ENCODE assay signal across 15 cellular contexts in the genomic region with DNA sequence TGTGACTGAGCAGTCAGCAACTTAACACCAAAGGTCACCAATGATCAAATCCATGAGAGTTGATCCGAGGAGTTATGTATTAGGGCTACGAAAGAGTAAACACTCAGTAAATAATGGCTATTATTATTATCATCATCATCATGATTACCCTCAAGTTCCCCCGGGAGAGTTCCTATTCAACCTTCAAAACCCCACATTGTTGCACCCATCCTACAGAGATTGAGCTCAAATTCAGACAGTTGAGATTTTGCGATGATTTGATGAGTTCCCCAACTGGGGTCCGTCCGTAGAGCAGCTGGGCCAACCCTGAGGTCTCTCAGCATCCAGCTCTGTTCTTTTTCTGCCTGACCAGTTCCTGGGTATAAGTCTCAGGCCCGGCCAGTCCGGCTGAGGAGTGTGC. TPM values are rescaled to one million over a fixed set of nuclear protein-coding genes. Genes with fewer than 3 reads are reported as not detected.
DNase-seq lines count a peak whose midpoint lies in the region; ATAC-seq, FAIRE-seq and TF ChIP-seq lines count a peak whose summit lies in the region.
"Not testable (repeated sequence)": the region's sequence is repeated elsewhere in the genome, so short reads cannot be mapped to it uniquely, and the experiment has no call there.
"Had no signal": no experiment of that assay in that cellular context is flagged by ENCODE, and none has a peak within 500 bp of the region (broad histone marks: within the 10 kb centered on the region; RNA-seq: fewer than 3 reads in every experiment).

No MANE protein-coding gene starts in this region.

- 76% methylated on average over 8 of the region's 8 CpGs for WGBS in A549 (ENCODE audit: missing lambda C conversion rate)
- WGBS in GM23248 (ENCODE audit: low coverage in 1 of 2, low lambda C conversion rate in 2 of 2, missing lambda C conversion rate in 2 of 2), 2 experiments: 81 to 87% methylated on average over 8 of the region's 8 CpGs
- no CpG with 5 or more reads among the region's 8 CpGs for WGBS in IMR-90 (ENCODE audit: extremely low coverage in 2 of 2, insufficient read length in 1 of 2), 2 experiments
- WGBS in smooth muscle cell (ENCODE audit: low lambda C conversion rate): 89% methylated on average over 8 of the region's 8 CpGs

- H2BK15ac ChIP-seq in IMR-90 (ENCODE audit: low read depth, low read length): not testable (repeated sequence)

- H3K4ac ChIP-seq in IMR-90 (ENCODE audit: low read depth, low read length): peak overlapping the region; percentile 7; the same call in 1 of the 2 replicates

- dilution Hi-C loops in IMR-90 (cut with HindIII; ENCODE audit: low sequenced_read_pairs, unreplicated experiment): not testable (repeated sequence)

- not testable (repeated sequence) for TF ChIP-seq RAD21 in A549 (conservative IDR thresholded peaks at IDR 0.05 in 1 of 2, IDR thresholded peaks at IDR 0.05 in 1 of 2); IMR-90 (IDR thresholded peaks at IDR 0.05; ENCODE audit: low read length)

- H2BK5ac ChIP-seq in IMR-90 (ENCODE audit: low read depth, low read length, poor library complexity, severe bottlenecking): not testable (repeated sequence)

- H3K79me1 ChIP-seq in IMR-90 (ENCODE audit: low read depth in 1 of 2, low read length in 2 of 2): not testable (repeated sequence)

- H3K9me1 ChIP-seq in IMR-90 (ENCODE audit: insufficient read depth, low read length): not testable (repeated sequence)

- not testable (repeated sequence) for H3K56ac ChIP-seq in IMR-90 (ENCODE audit: extremely low read depth, insufficient read depth, low read length)

- H3K9me3 ChIP-seq in A549; GM23248 (ENCODE audit: low read depth); HEK293 (ENCODE audit: control insufficient read depth, insufficient read depth, low read depth, low read length); IMR-90 (ENCODE audit: control insufficient read depth, insufficient read depth, low read length); PC-9 (ENCODE audit: insufficient read depth, low read depth); RWPE2 (ENCODE audit: severe bottlenecking); smooth muscle cell (replicated peaks; ENCODE audit: low read depth): not testable (repeated sequence)

- CTCF ChIA-PET in A549 (lab: Yijun Ruan, JAX) (interaction anchor here (0.6 to 2.4 kb wide), 4 partner anchors 18 to 224 kb away, joined by 3 to 9 read pairs (median 3); a partner anchor contains a TSS), HEK293 (lab: Yijun Ruan, JAX) (interaction anchor here (0.7 to 1.2 kb wide), 3 partner anchors 17 to 38 kb away, joined by 3 read pairs; no protein-coding TSS in a partner anchor)
- CTCF ChIA-PET in IMR-90 (lab: Yijun Ruan, JAX); PC-9 (lab: Charles Lee): not testable (repeated sequence)

- H3K18ac ChIP-seq in IMR-90 (ENCODE audit: low read depth, low read length): not testable (repeated sequence)

- not testable (repeated sequence) for H3K4me3 ChIP-seq in A549; GM23248; HEK293 (ENCODE audit: low read depth, low read length); IMR-90 (ENCODE audit: insufficient read depth, low read depth, low read length); PC-9; RWPE2 (ENCODE audit: severe bottlenecking); smooth muscle cell

- not testable (repeated sequence) for H2AK5ac ChIP-seq in IMR-90 (ENCODE audit: low read depth, low read length)

- not testable (repeated sequence) for TF ChIP-seq EP300 in A549 (IDR thresholded peaks at IDR 0.05)

- not testable (repeated sequence) for FAIRE-seq in A549 (lab: Jason Lieb, UNC)

- TF ChIP-seq POLR2A in A549 (IDR thresholded peaks at IDR 0.05; ENCODE audit: low read length); IMR-90 (IDR thresholded peaks at IDR 0.05; ENCODE audit: low read depth, low read length): not testable (repeated sequence)

- not testable (repeated sequence) for BruUV-seq in IMR-90 (replicated peaks; lab: Mats Ljungman, UMichigan)
- BruUV-seq in PC-9 (replicated peaks; lab: Mats Ljungman, UMichigan): TSS peak; percentile 68

- H3K4me1 ChIP-seq in A549 (peaks cover 32% of the 10 kb centered on the region), PC-9 (replicated peaks; ENCODE audit: insufficient read depth) (peaks cover 30% of the 10 kb centered on the region)
- H3K4me1 ChIP-seq in GM23248 (ENCODE audit: insufficient read depth); HEK293 (ENCODE audit: control insufficient read depth, insufficient read depth, low read length); IMR-90 (ENCODE audit: control insufficient read depth, insufficient read depth, low read length); RWPE2 (ENCODE audit: insufficient read depth, poor library complexity, severe bottlenecking); smooth muscle cell (ENCODE audit: low read depth): not testable (repeated sequence)

- H3K36me3 ChIP-seq in GM23248 (ENCODE audit: low read depth); HEK293 (ENCODE audit: control insufficient read depth in 2 of 2, insufficient read depth in 1 of 2, low read length in 2 of 2); IMR-90 (ENCODE audit: control insufficient read depth, insufficient read depth, low read length); PC-9 (ENCODE audit: low read depth); RWPE2 (ENCODE audit: low read depth); smooth muscle cell (ENCODE audit: low read depth): not testable (repeated sequence)

- not testable (repeated sequence) for TF ChIP-seq CTCF in A549 (IDR thresholded peaks at IDR 0.05); HEK293 (tag by site-specific recombination; IDR thresholded peaks at IDR 0.05); IMR-90 (conservative IDR thresholded peaks at IDR 0.05; ENCODE audit: low read depth, low read length); PC-9 (conservative IDR thresholded peaks at IDR 0.05); RWPE2 (IDR thresholded peaks at IDR 0.05; ENCODE audit: poor library complexity, severe bottlenecking); smooth muscle cell (IDR thresholded peaks at IDR 0.05; ENCODE audit: borderline replicate concordance, insufficient read depth, poor library complexity, severe bottlenecking)

- not testable (repeated sequence) for H4K5ac ChIP-seq in IMR-90 (ENCODE audit: low read depth, low read length)

- H3K27me3 ChIP-seq in GM23248 (replicated peaks; ENCODE audit: insufficient read depth); IMR-90 (ENCODE audit: control insufficient read depth, insufficient read depth, low read length); PC-9 (ENCODE audit: insufficient read depth, low read depth); RWPE2 (ENCODE audit: insufficient read depth, poor library complexity, severe bottlenecking); smooth muscle cell (ENCODE audit: low read depth): not testable (repeated sequence)

- H4K91ac ChIP-seq in IMR-90 (ENCODE audit: insufficient read depth, low read depth, low read length): not testable (repeated sequence)

- intact Hi-C loops in IMR-90 (cut with micrococcal nuclease); PC-9 (cut with micrococcal nuclease; ENCODE audit: unreplicated experiment): not testable (repeated sequence)

- H3F3A ChIP-seq in GM23248 (ENCODE audit: insufficient read depth); smooth muscle cell (ENCODE audit: low read depth): not testable (repeated sequence)
- peaks cover 11% of the 10 kb centered on the region; the same call in 1 of the 2 replicates for H3F3A ChIP-seq in PC-9 (ENCODE audit: insufficient read depth, low read depth)

- DNase-seq in A549 (ENCODE audit: low read depth in 1 of 2, low spot score in 1 of 2); GM23248; IMR-90; PC-9; RWPE2 (ENCODE audit: low spot score); smooth muscle cell (lab: John Stamatoyannopoulos, UW; ENCODE audit: unreplicated experiment): not testable (repeated sequence)

- H3K79me2 ChIP-seq in GM23248 (ENCODE audit: insufficient read depth); PC-9 (ENCODE audit: low read depth); smooth muscle cell (ENCODE audit: low read depth): not testable (repeated sequence)

- H3K14ac ChIP-seq in IMR-90 (replicated peaks; ENCODE audit: low read depth, low read length): not testable (repeated sequence)

- not testable (repeated sequence) for H3K9me2 ChIP-seq in GM23248 (ENCODE audit: insufficient read depth); PC-9 (ENCODE audit: insufficient read depth)

- H3K27ac ChIP-seq in A549 (peak overlapping the region; percentile 78 to 82), GM23248 (peak overlapping the region; percentile 65), RWPE2 (ENCODE audit: poor library complexity, severe bottlenecking) (peak overlapping the region; percentile 26), smooth muscle cell (ENCODE audit: low read depth) (peak overlapping the region; percentile 81)
- H3K27ac ChIP-seq in HEK293 (ENCODE audit: extremely low read depth, low read depth, low read length); IMR-90 (ENCODE audit: insufficient read depth, low read length); PC-9: not testable (repeated sequence)

- not testable (repeated sequence) for H3K23ac ChIP-seq in IMR-90 (ENCODE audit: low read depth, low read length)

- H4K8ac ChIP-seq in IMR-90 (ENCODE audit: low read depth in 2 of 2, low read length in 2 of 2): not testable (repeated sequence)

- not testable (repeated sequence) for H2AFZ ChIP-seq in GM23248; IMR-90 (replicated peaks; ENCODE audit: low read length, poor library complexity); PC-9; smooth muscle cell (ENCODE audit: low read depth)

- in situ Hi-C loops in GM23248 (cut with MboI); IMR-90 (cut with MboI; ENCODE audit: low sequenced_read_pairs): not testable (repeated sequence)

- H2BK120ac ChIP-seq in IMR-90 (ENCODE audit: low read depth, low read length): 0 out of 2 replicates have a peak overlapping the region, but pooled peaks have one; percentile 32

- H2AK9ac ChIP-seq in IMR-90 (replicated peaks; ENCODE audit: low read depth, low read length, poor library complexity): not testable (repeated sequence)

- H3K4me2 ChIP-seq in A549: peak overlapping the region; percentile 73
- not testable (repeated sequence) for H3K4me2 ChIP-seq in GM23248 (ENCODE audit: unreplicated experiment); IMR-90 (ENCODE audit: low read depth, low read length); smooth muscle cell
- H3K4me2 ChIP-seq in PC-9: peak overlapping the region; percentile 38

- H4K20me1 ChIP-seq in GM23248 (ENCODE audit: insufficient read depth); IMR-90 (ENCODE audit: insufficient read depth, low read length); PC-9 (ENCODE audit: insufficient read depth); smooth muscle cell (ENCODE audit: low read depth): not testable (repeated sequence)

- POLR2A ChIA-PET in A549 (lab: Yijun Ruan, JAX); HEK293 (lab: Yijun Ruan, JAX); IMR-90 (lab: Charles Lee; ENCODE audit: unreplicated experiment); PC-9 (lab: Charles Lee; ENCODE audit: unreplicated experiment): not testable (repeated sequence)

- not testable (repeated sequence) for ATAC-seq in A549; IMR-90 (ENCODE audit: low read depth); RWPE2 (ENCODE audit: low read depth); SK-N-SH treated with all-trans-retinoic acid at 6 μM for 48 hours

- not testable (repeated sequence) for H3K9ac ChIP-seq in GM23248; IMR-90 (ENCODE audit: low read depth, low read length)
- H3K9ac ChIP-seq in smooth muscle cell (ENCODE audit: low read depth): peak overlapping the region; percentile 60

- not testable (repeated sequence) for H2BK20ac ChIP-seq in IMR-90 (ENCODE audit: low read depth, low read length)

RNA-seq across cellular contexts. Expression of gene CGB1, which starts 1.4 kb away (rescaled TPM):
- not detected in 2 replicates for polyA plus RNA-seq in A549 (2011; rRNA removed)
- polyA plus RNA-seq in A549 (2012; cell fraction: cytosol; rRNA removed): 0.08 and 0.10 TPM in 2 replicates
- polyA plus RNA-seq in A549 (2012; cell fraction: nucleus; rRNA removed): 1.8 TPM in 1 of 2 replicates, not detected in the other
- polyA plus RNA-seq in A549 (2017; fragmentation: RNase III; extraction: RNeasy Plus Mini Kit Qiagen cat#74134 plus additional on column Dnase treatment): 0.13 TPM in 1 of 3 replicates, not detected in the others
- not detected in 2 replicates for polyA minus RNA-seq in A549 (2011; rRNA and poly(A)+ RNA removed)
- 3.2 and 4.2 TPM in 2 replicates for total RNA-seq in GM23248 (2014; rRNA removed; shearing (Covaris generic))
- 1.3 TPM in 1 of 2 replicates, not detected in the other for polyA plus RNA-seq in GM23248 (2016; fragmentation: Nextera tagmentation; extraction: Ambion mirVana)
- not detected in 2 replicates for total RNA-seq in IMR-90 (2012; rRNA removed)
- polyA plus RNA-seq in IMR-90 (2012; rRNA removed): not detected in 2 replicates
- polyA plus RNA-seq in IMR-90 (2012; cell fraction: cytosol; rRNA removed): not detected in 2 replicates
- polyA plus RNA-seq in IMR-90 (2012; cell fraction: nucleus; rRNA removed; ENCODE audit: low replicate concordance): 0.37 TPM in 1 of 2 replicates, not detected in the other
- total RNA-seq in PC-9 (2021): 0.83 TPM in 1 of 2 replicates, not detected in the other
- not detected in 2 replicates for total RNA-seq in smooth muscle cell
- not detected in 2 replicates for polyA plus RNA-seq in smooth muscle cell
- total RNA-seq: A172; A673; CD4-positive, alpha-beta memory T cell; CD4-positive, CD25-positive, alpha-beta regulatory T cell; CD8-positive, alpha-beta memory T cell had no signal
- polyA plus RNA-seq: AG04450; CD14-positive monocyte; CD4-positive, alpha-beta memory T cell; CD4-positive, CD25-positive, alpha-beta regulatory T cell; CD8-positive, alpha-beta memory T cell had no signal

RNA-seq across cellular contexts. Expression of gene CGB5, which starts 5.5 kb away (rescaled TPM):
- polyA plus RNA-seq in A549 (2011; rRNA removed): 0.15 and 0.23 TPM in 2 replicates
- polyA plus RNA-seq in A549 (2012; cell fraction: cytosol; rRNA removed): 1.2 TPM in 2 replicates
- 2.4 and 3.9 TPM in 2 replicates for polyA plus RNA-seq in A549 (2012; cell fraction: nucleus; rRNA removed)
- polyA plus RNA-seq in A549 (2017; fragmentation: RNase III; extraction: RNeasy Plus Mini Kit Qiagen cat#74134 plus additional on column Dnase treatment): 0.53 to 0.94 TPM (median 0.71 TPM) in 3 replicates
- polyA minus RNA-seq in A549 (2011; rRNA and poly(A)+ RNA removed): not detected in 2 replicates
- total RNA-seq in GM23248 (2014; rRNA removed; shearing (Covaris generic)): not detected in 2 replicates
- polyA plus RNA-seq in GM23248 (2016; fragmentation: Nextera tagmentation; extraction: Ambion mirVana): 1.3 and 1.7 TPM in 2 replicates
- total RNA-seq in IMR-90 (2012; rRNA removed): not detected in 2 replicates
- polyA plus RNA-seq in IMR-90 (2012; rRNA removed): not detected in 2 replicates
- not detected in 2 replicates for polyA plus RNA-seq in IMR-90 (2012; cell fraction: cytosol; rRNA removed)
- polyA plus RNA-seq in IMR-90 (2012; cell fraction: nucleus; rRNA removed; ENCODE audit: low replicate concordance): 0.27 TPM in 1 of 2 replicates, not detected in the other
- 1.1 and 1.9 TPM in 2 replicates for total RNA-seq in PC-9 (2021)
- 2.5 TPM in 1 of 2 replicates, not detected in the other for total RNA-seq in smooth muscle cell
- polyA plus RNA-seq in smooth muscle cell: 2.0 and 3.4 TPM in 2 replicates
- total RNA-seq: A673; CD4-positive, alpha-beta memory T cell; CD4-positive, CD25-positive, alpha-beta regulatory T cell; CD8-positive, alpha-beta memory T cell had no signal
- polyA plus RNA-seq: AG04450; CD14-positive monocyte; CD4-positive, alpha-beta memory T cell; CD4-positive, CD25-positive, alpha-beta regulatory T cell; CD8-positive, alpha-beta memory T cell had no signal

RNA-seq across cellular contexts. Expression of gene CGB2, which starts 6.4 kb away (rescaled TPM):
- polyA plus RNA-seq in A549 (2011; rRNA removed) (not detected in 2 replicates), A549 (2017; fragmentation: RNase III; extraction: RNeasy Plus Mini Kit Qiagen cat#74134 plus additional on column Dnase treatment) (not detected in 3 replicates), GM23248 (2016; fragmentation: Nextera tagmentation; extraction: Ambion mirVana) (0.75 TPM in 1 of 2 replicates, not detected in the other), IMR-90 (2012; rRNA removed) (not detected in 2 replicates), smooth muscle cell (1.3 TPM in 1 of 2 replicates, not detected in the other)
- polyA plus RNA-seq in A549 (2012; cell fraction: cytosol; rRNA removed): 0.58 and 0.66 TPM in 2 replicates
- 0.59 TPM in 1 of 2 replicates, not detected in the other for polyA plus RNA-seq in A549 (2012; cell fraction: nucleus; rRNA removed)
- 0.33 TPM in 1 of 2 replicates, not detected in the other for polyA minus RNA-seq in A549 (2011; rRNA and poly(A)+ RNA removed)
- not detected in 2 replicates for total RNA-seq in GM23248 (2014; rRNA removed; shearing (Covaris generic))
- total RNA-seq in IMR-90 (2012; rRNA removed) (not detected in 2 replicates), PC-9 (2021) (not detected in 2 replicates), smooth muscle cell (2.3 TPM in 1 of 2 replicates, not detected in the other)
- polyA plus RNA-seq in IMR-90 (2012; cell fraction: cytosol; rRNA removed): 0.09 and 0.28 TPM in 2 replicates
- not detected in 2 replicates for polyA plus RNA-seq in IMR-90 (2012; cell fraction: nucleus; rRNA removed; ENCODE audit: low replicate concordance)
- total RNA-seq: A172; A673; CD4-positive, alpha-beta memory T cell; CD4-positive, CD25-positive, alpha-beta regulatory T cell; CD8-positive, alpha-beta memory T cell had no signal
- polyA plus RNA-seq: AG04450; CD14-positive monocyte; CD4-positive, alpha-beta memory T cell; CD4-positive, CD25-positive, alpha-beta regulatory T cell; CD8-positive, alpha-beta memory T cell had no signal

RNA-seq across cellular contexts. Expression of gene CGB8, which starts 10.8 kb away (rescaled TPM):
- polyA plus RNA-seq in A549 (2011; rRNA removed) (0.63 and 0.95 TPM in 2 replicates), A549 (2017; fragmentation: RNase III; extraction: RNeasy Plus Mini Kit Qiagen cat#74134 plus additional on column Dnase treatment) (2.0 to 2.7 TPM (median 2.4 TPM) in 3 replicates), GM23248 (2016; fragmentation: Nextera tagmentation; extraction: Ambion mirVana) (1.9 and 2.0 TPM in 2 replicates), IMR-90 (2012; rRNA removed) (0.47 and 0.48 TPM in 2 replicates), smooth muscle cell (1.0 and 7.4 TPM in 2 replicates)
- polyA plus RNA-seq in A549 (2012; cell fraction: cytosol; rRNA removed): 4.6 and 5.6 TPM in 2 replicates
- 14.8 and 19.9 TPM in 2 replicates for polyA plus RNA-seq in A549 (2012; cell fraction: nucleus; rRNA removed)
- polyA minus RNA-seq in A549 (2011; rRNA and poly(A)+ RNA removed): 0.49 TPM in 1 of 2 replicates, not detected in the other
- total RNA-seq in GM23248 (2014; rRNA removed; shearing (Covaris generic)): 4.5 TPM in 1 of 2 replicates, not detected in the other
- total RNA-seq in IMR-90 (2012; rRNA removed) (not detected in 2 replicates), PC-9 (2021) (1.0 and 5.3 TPM in 2 replicates), smooth muscle cell (not detected in 2 replicates)
- polyA plus RNA-seq in IMR-90 (2012; cell fraction: cytosol; rRNA removed): 0.11 TPM in 1 of 2 replicates, not detected in the other
- 0.33 and 1.4 TPM in 2 replicates for polyA plus RNA-seq in IMR-90 (2012; cell fraction: nucleus; rRNA removed; ENCODE audit: low replicate concordance)
- total RNA-seq: A673; CD4-positive, alpha-beta memory T cell; CD4-positive, CD25-positive, alpha-beta regulatory T cell; CD8-positive, alpha-beta memory T cell had no signal
- polyA plus RNA-seq: AG04450; CD14-positive monocyte; CD4-positive, alpha-beta memory T cell; CD4-positive, CD25-positive, alpha-beta regulatory T cell; CD8-positive, alpha-beta memory T cell had no signal

RNA-seq across cellular contexts. Expression of gene CGB3, which starts 14.0 kb away (rescaled TPM):
- polyA plus RNA-seq in A549 (2011; rRNA removed): not detected in 2 replicates
- polyA plus RNA-seq in A549 (2012; cell fraction: cytosol; rRNA removed): 0.05 and 0.06 TPM in 2 replicates
- 0.71 TPM in 1 of 2 replicates, not detected in the other for polyA plus RNA-seq in A549 (2012; cell fraction: nucleus; rRNA removed)
- polyA plus RNA-seq in A549 (2017; fragmentation: RNase III; extraction: RNeasy Plus Mini Kit Qiagen cat#74134 plus additional on column Dnase treatment): 0.13 to 0.28 TPM in 2 of 3 replicates, not detected in the other
- polyA minus RNA-seq in A549 (2011; rRNA and poly(A)+ RNA removed): not detected in 2 replicates
- not detected in 2 replicates for total RNA-seq in GM23248 (2014; rRNA removed; shearing (Covaris generic))
- 0.76 TPM in 1 of 2 replicates, not detected in the other for polyA plus RNA-seq in GM23248 (2016; fragmentation: Nextera tagmentation; extraction: Ambion mirVana)
- not detected in 2 replicates for total RNA-seq in IMR-90 (2012; rRNA removed)
- polyA plus RNA-seq in IMR-90 (2012; rRNA removed): not detected in 2 replicates
- 0.07 TPM in 1 of 2 replicates, not detected in the other for polyA plus RNA-seq in IMR-90 (2012; cell fraction: cytosol; rRNA removed)
- polyA plus RNA-seq in IMR-90 (2012; cell fraction: nucleus; rRNA removed; ENCODE audit: low replicate concordance): 0.11 TPM in 1 of 2 replicates, not detected in the other
- not detected in 2 replicates for total RNA-seq in PC-9 (2021)
- not detected in 2 replicates for total RNA-seq in smooth muscle cell
- 0.45 and 1.8 TPM in 2 replicates for polyA plus RNA-seq in smooth muscle cell
- total RNA-seq: A673; CD4-positive, alpha-beta memory T cell; CD4-positive, CD25-positive, alpha-beta regulatory T cell; CD8-positive, alpha-beta memory T cell had no signal
- polyA plus RNA-seq: AG04450; CD14-positive monocyte; CD4-positive, alpha-beta memory T cell; CD4-positive, CD25-positive, alpha-beta regulatory T cell; CD8-positive, alpha-beta memory T cell had no signal
